9 cellular contexts compared by ENCODE assay signal in the genomic region with DNA sequence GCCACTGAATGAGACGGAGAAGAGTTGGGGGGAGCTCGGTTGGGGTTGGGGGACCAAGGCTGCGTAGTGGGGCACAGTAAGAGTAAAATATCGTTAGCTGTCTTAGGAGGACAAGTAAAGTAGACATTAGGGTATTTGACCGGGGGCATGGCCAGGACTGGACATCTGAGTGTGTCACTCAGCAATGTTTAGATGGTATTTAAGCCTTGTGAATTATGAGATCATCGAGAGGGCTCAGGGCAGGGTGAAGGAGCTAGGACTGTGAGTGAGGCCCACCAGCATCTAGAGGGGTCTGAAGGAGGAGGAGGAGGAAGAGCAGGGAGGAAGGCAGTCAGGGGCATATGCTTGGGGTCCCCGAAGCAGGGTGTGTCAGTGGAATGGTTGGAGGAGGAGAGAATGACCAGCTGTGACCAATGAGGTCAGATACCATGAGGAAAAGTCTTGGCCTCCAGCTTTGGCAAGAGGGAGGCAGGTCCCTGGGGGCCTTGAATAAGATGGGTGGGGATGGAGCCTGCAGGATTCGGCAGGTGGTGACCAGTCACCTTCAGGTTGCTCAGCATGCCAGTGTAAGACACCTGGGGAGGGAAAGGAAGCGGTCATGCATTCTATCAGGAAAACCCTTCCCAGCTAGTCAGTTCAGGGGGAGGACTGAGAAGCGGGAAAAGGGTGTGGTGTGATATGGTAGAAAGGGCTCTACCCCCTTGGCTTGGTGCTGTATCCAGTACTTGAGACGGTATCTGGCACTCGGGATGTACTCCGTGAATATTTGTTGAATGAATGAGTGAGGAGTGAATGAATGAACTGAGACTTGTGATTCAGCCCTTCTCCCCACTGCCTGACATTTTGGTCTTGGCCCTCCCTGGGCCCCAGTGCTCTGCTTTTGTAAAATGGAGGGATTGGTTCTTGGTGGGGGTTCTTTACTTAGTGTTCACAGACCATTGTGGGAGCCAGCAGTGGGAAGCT. TPM values are rescaled to one million over a fixed set of nuclear protein-coding genes. Genes with fewer than 3 reads are reported as not detected.
DNase-seq lines count a peak whose midpoint lies in the region; ATAC-seq, FAIRE-seq and TF ChIP-seq lines count a peak whose summit lies in the region.
"Had no signal": no experiment of that assay in that cellular context is flagged by ENCODE, and none has a peak within 500 bp of the region (broad histone marks: within the 10 kb centered on the region; RNA-seq: fewer than 3 reads in every experiment).

No MANE protein-coding gene starts in this region.

- in situ Hi-C loops in ACHN (cut with HindIII; ENCODE audit: low pct_ligation_motif_present, low pct_unique_long_range_greater_than_20kb, low sequenced_read_pairs): no loop called here

- no peaks in the 10 kb centered on the region for H3K9me3 ChIP-seq in small intestine (ENCODE audit: control insufficient read depth, low read depth)
- H3K9me3 ChIP-seq: ovary had no signal

- H3K27ac Mint-ChIP-seq in activated T-helper 17 cell treated with anti-CD3 and anti-CD28 coated beads, Interleukin-2, amount 50 U/mL, for 72 hours: peak overlapping the region; percentile 97

- H3K4me3 Mint-ChIP-seq in activated T-helper 17 cell treated with anti-CD3 and anti-CD28 coated beads, Interleukin-2, amount 50 U/mL, for 72 hours: peak overlapping the region; percentile 80

- peaks cover 63% of the 10 kb centered on the region for H3K4me1 Mint-ChIP-seq in activated T-helper 17 cell treated with anti-CD3 and anti-CD28 coated beads, Interleukin-2, amount 50 U/mL, for 72 hours

- TF ChIP-seq CTCF in HL-60 (IDR thresholded peaks at IDR 0.05; ENCODE audit: insufficient read depth, low read length): no peak

- H3K36me3 ChIP-seq in small intestine (ENCODE audit: control insufficient read depth in 2 of 2, insufficient read depth in 2 of 2, low read length in 2 of 2): no peaks in the 10 kb centered on the region
- H3K36me3 ChIP-seq: ovary had no signal

- H3K36me3 Mint-ChIP-seq in activated T-helper 17 cell treated with anti-CD3 and anti-CD28 coated beads, Interleukin-2, amount 50 U/mL, for 72 hours (ENCODE audit: low read depth): peaks cover 56% of the 10 kb centered on the region

- H3K27ac ChIP-seq in HL-60 (replicated peaks) (peak overlapping the region; percentile 76), small intestine (ENCODE audit: low read depth in 1 of 2, low read length in 1 of 2) (peak overlapping the region; percentile 32 to 90)
- H3K27ac ChIP-seq: ovary had no signal

- H3K4me3 ChIP-seq in HL-60 (replicated peaks; ENCODE audit: insufficient read depth, low read length): no peak overlapping the region
- H3K4me3 ChIP-seq in small intestine (ENCODE audit: low read depth in 1 of 2, low read length in 2 of 2): no peak overlapping the region
- H3K4me3 ChIP-seq: ovary had no signal

- no peaks in the 10 kb centered on the region for H3K9me3 Mint-ChIP-seq in activated T-helper 17 cell treated with anti-CD3 and anti-CD28 coated beads, Interleukin-2, amount 50 U/mL, for 72 hours

- no peaks in the 10 kb centered on the region for H3K27me3 Mint-ChIP-seq in activated T-helper 17 cell treated with anti-CD3 and anti-CD28 coated beads, Interleukin-2, amount 50 U/mL, for 72 hours

- ATAC-seq in activated T-helper 17 cell treated with anti-CD3 and anti-CD28 coated beads, Interleukin-2, amount 50 U/mL, for 72 hours (replicated peaks): no peak
- ATAC-seq in GM18873 (IDR thresholded peaks at IDR 0.05; ENCODE audit: low FRiP score, unreplicated experiment): no peak
- ATAC-seq in HG02870 (IDR thresholded peaks at IDR 0.05; ENCODE audit: unreplicated experiment): no peak

- H3K4me1 ChIP-seq in small intestine (ENCODE audit: control insufficient read depth in 2 of 2, insufficient read depth in 1 of 2, low read depth in 1 of 2, low read length in 1 of 2): peaks cover 24 to 38% of the 10 kb centered on the region in 2 donors

- no peak for DNase-seq in HL-60 (ENCODE audit: low read depth in 1 of 2, low spot score in 1 of 2)
- peak; percentile 37 for DNase-seq in glomerular visceral epithelial cell (ENCODE audit: extremely low spot score)
- DNase-seq in small intestine: no peak
- no peak for DNase-seq in ACHN
- DNase-seq: NCI-H1694 treated with DMSO at 0.1 percent for 48 hours had no signal

- no peak for FAIRE-seq in small intestine (lab: Jason Lieb, UNC)

- WGBS in small intestine, 3 donors: 86 to 90% (median 87%) methylated on average over 13 of the region's 13 CpGs

- H3K27me3 ChIP-seq in HL-60 (ENCODE audit: insufficient read depth, poor library complexity, severe bottlenecking) (no peaks in the 10 kb centered on the region), small intestine (ENCODE audit: control insufficient read depth in 2 of 2, insufficient read depth in 2 of 2, low read length in 2 of 2) (no peaks in the 10 kb centered on the region)
- H3K27me3 ChIP-seq: ovary had no signal

RNA-seq across cellular contexts. Expression of a gene that starts 34.8 kb away (rescaled TPM):
- under 1 TPM; 0.11 to 0.32 TPM for total RNA-seq in activated T-helper 17 cell treated with anti-CD3 and anti-CD28 coated beads, Interleukin-2, amount 50 U/mL, for 72 hours
- under 1 TPM in 1 of 3 donors, not detected in 2; 0.09 TPM for polyA plus RNA-seq in small intestine

RNA-seq across cellular contexts. Expression of a gene that starts 48.8 kb away (rescaled TPM):
- 10 to 100 TPM; 61.9 to 64.5 TPM for total RNA-seq in activated T-helper 17 cell treated with anti-CD3 and anti-CD28 coated beads, Interleukin-2, amount 50 U/mL, for 72 hours
- polyA plus RNA-seq in small intestine: 10 to 100 TPM in 1 of 3 donors, 1 to 10 TPM in 2; 7.4 to 56.5 (median 8.4) TPM
